In genomic region chr19:49514151-49514550, GRCh38 we compare ENCODE assay signal across 6 cellular contexts. TPM values are rescaled to one million over a fixed set of nuclear protein-coding genes. Genes with fewer than 3 reads are reported as not detected.
DNase-seq lines count a peak whose midpoint lies in the region; ATAC-seq, FAIRE-seq and TF ChIP-seq lines count a peak whose summit lies in the region.

No MANE protein-coding gene starts in this region.

- H3K36me3 ChIP-seq in SK-N-SH (replicated peaks in 1 of 2; ENCODE audit: control insufficient read depth in 1 of 2, insufficient read depth in 2 of 2, low read length in 1 of 2) (no peaks in the 10 kb centered on the region), H1 (ENCODE audit: control insufficient read depth in 2 of 4, insufficient read depth in 4 of 4, low read length in 3 of 4) (peaks cover 0 to 4% (median 0%) of the 10 kb centered on the region in 4 experiments; a peak in 3 of 8 replicates)

- H3K27me3 ChIP-seq in SK-N-SH (ENCODE audit: insufficient read depth) = no peaks in the 10 kb centered on the region
- no peaks in the 10 kb centered on the region; a peak in 1 of 7 replicates for H3K27me3 ChIP-seq in H1 (replicated peaks in 1 of 4; ENCODE audit: control insufficient read depth in 3 of 4, extremely low read depth in 1 of 4, insufficient read depth in 3 of 4, low read length in 3 of 4)

- H3K4me2 ChIP-seq in SK-N-SH = peak overlapping the region; percentile 99
- H3K4me2 ChIP-seq in H1 (ENCODE audit: insufficient read depth in 1 of 2, low read depth in 2 of 2, low read length in 2 of 2) = peak overlapping the region; percentile 67 to 88

- H4K91ac ChIP-seq in H1 (replicated peaks; ENCODE audit: insufficient read length, low read length) = no peak overlapping the region

- H3F3A ChIP-seq in SK-N-SH (replicated peaks; ENCODE audit: insufficient read depth) = no peaks in the 10 kb centered on the region

- TF ChIP-seq POLR2A in H1 (IDR thresholded peaks at IDR 0.05; ENCODE audit: control extremely low read depth in 1 of 2, low read depth in 2 of 2, low read length in 2 of 2) = no peak

- H3K4ac ChIP-seq in H1 (replicated peaks; ENCODE audit: insufficient read length, low read depth, low read length) = no peak overlapping the region

- peaks cover 7% of the 10 kb centered on the region; the same call in 1 of the 2 replicates for H3K23me2 ChIP-seq in H1 (ENCODE audit: low read depth, low read length)

- no peak overlapping the region for H4K5ac ChIP-seq in H1 (ENCODE audit: insufficient read length, low read depth, low read length)

- H3K14ac ChIP-seq in H1 (ENCODE audit: insufficient read length) = no peak overlapping the region

- H2BK120ac ChIP-seq in H1 (replicated peaks; ENCODE audit: low read depth, low read length) = no peak overlapping the region

- POLR2A ChIA-PET in SK-N-SH (lab: Yijun Ruan, JAX) (interaction anchor here (1.5 kb wide), 1 partner anchor 18 kb away, joined by 6 read pairs; the partner anchor contains the start of gene RPS11), H1 (lab: Charles Lee; ENCODE audit: partially characterized antibody) (interaction anchor here (0.6 to 3.5 kb wide), 13 partner anchors 10 to 121 kb away, joined by 3 to 20 read pairs (median 5); partner anchors contain the start of genes RCN3 and RPL13A)

- no peak for ATAC-seq in SK-N-SH treated with all-trans-retinoic acid at 6 μM for 48 hours
- no peak for ATAC-seq in stimulated activated effector memory CD8-positive, alpha-beta T cell treated with anti-CD3 and anti-CD28 coated beads, Interleukin-12 subunit alpha, Interleukin-12 subunit beta, amount 100 ng/mL, for 72 hours
- no peak for ATAC-seq in GM18907 (IDR thresholded peaks at IDR 0.05; ENCODE audit: unreplicated experiment)

- no peak overlapping the region for H2AFZ ChIP-seq in SK-N-SH (ENCODE audit: low read depth)
- no peak overlapping the region for H2AFZ ChIP-seq in H1 (ENCODE audit: low read length)

- no peak overlapping the region for H2BK12ac ChIP-seq in H1 (ENCODE audit: low read depth, low read length)

- no peaks in the 10 kb centered on the region for H3K9me2 ChIP-seq in SK-N-SH

- H3K9ac ChIP-seq in SK-N-SH (no peak overlapping the region), H1 (replicated peaks in 1 of 4; ENCODE audit: extremely low read depth in 1 of 4, low read depth in 3 of 4, low read length in 3 of 4) (no peak overlapping the region)

- TF ChIP-seq CTCF in SK-N-SH (IDR thresholded peaks at IDR 0.05) = no peak
- TF ChIP-seq CTCF in H1 (IDR thresholded peaks at IDR 0.05; ENCODE audit: control extremely low read depth in 1 of 3, insufficient read depth in 1 of 3, low read depth in 1 of 3, low read length in 3 of 3) = no peak

- no peak overlapping the region for H3K23ac ChIP-seq in H1 (ENCODE audit: insufficient read length)

- DNase-seq in SK-N-SH (no peak), H1 (ENCODE audit: low read depth in 1 of 2, low spot score in 2 of 2) (no peak), NCI-H187 treated with DMSO at 0.1 percent for 48 hours (lab: John Stamatoyannopoulos, UW) (no peak)
- DNase-seq in stimulated activated effector memory CD8-positive, alpha-beta T cell treated with anti-CD3 and anti-CD28 coated beads, Interleukin-12 subunit alpha, Interleukin-12 subunit beta, amount 100 ng/mL, for 72 hours (ENCODE audit: low spot score in 2 of 2) = no peak

- CTCF ChIA-PET in SK-N-SH (lab: Yijun Ruan, JAX) (interaction anchor here (0.6 to 2.2 kb wide), 8 partner anchors 11 to 56 kb away, joined by 3 to 11 read pairs (median 4); partner anchors contain the start of gene RCN3), H1 (lab: Charles Lee; ENCODE audit: partially characterized antibody) (interaction anchor here (0.6 to 2.2 kb wide), 12 partner anchors 9 to 838 kb away, joined by 3 to 17 read pairs (median 4); partner anchors contain the start of gene RCN3)

- H4K20me1 ChIP-seq in SK-N-SH (ENCODE audit: insufficient read depth) = no peaks in the 10 kb centered on the region
- H4K20me1 ChIP-seq in H1 (replicated peaks in 1 of 2; ENCODE audit: control insufficient read depth in 1 of 2, insufficient read depth in 2 of 2, low read length in 2 of 2) = no peaks in the 10 kb centered on the region

- no peak for TF ChIP-seq EP300 in SK-N-SH (IDR thresholded peaks at IDR 0.05; ENCODE audit: borderline replicate concordance in 1 of 2, low read depth in 1 of 2, low read length in 1 of 2)
- TF ChIP-seq EP300 in H1 (IDR thresholded peaks at IDR 0.05; ENCODE audit: borderline replicate concordance in 1 of 2, low read depth in 2 of 2, low read length in 2 of 2) = no peak

- 97% methylated on average over 5 of the region's 21 CpGs for WGBS in SK-N-SH (ENCODE audit: low lambda C conversion rate)
- 84% methylated on average over 17 of the region's 21 CpGs; no CpG with 5 or more reads in 1 of the 2 experiments for WGBS in H1 (ENCODE audit: extremely low coverage in 1 of 2, insufficient coverage in 1 of 2, insufficient read length in 1 of 2, insufficient replicate concordance in 2 of 2, low coverage in 1 of 2, low lambda C conversion rate in 2 of 2, missing lambda C conversion rate in 1 of 2), 2 experiments

- peak overlapping the region; percentile 78 for H3K4me3 Mint-ChIP-seq in stimulated activated effector memory CD8-positive, alpha-beta T cell treated with anti-CD3 and anti-CD28 coated beads, Interleukin-12 subunit alpha, Interleukin-12 subunit beta, amount 100 ng/mL, for 72 hours

- H3K56ac ChIP-seq in H1 (replicated peaks; ENCODE audit: insufficient read length, low read depth, low read length) = no peak overlapping the region

- H3K79me2 ChIP-seq in SK-N-SH (ENCODE audit: insufficient read depth) = no peaks in the 10 kb centered on the region
- peaks cover 0 to 5% of the 10 kb centered on the region in 2 experiments; a peak in 1 of 4 replicates for H3K79me2 ChIP-seq in H1 (ENCODE audit: control insufficient read depth in 1 of 2, insufficient read depth in 2 of 2, low read length in 2 of 2)

- H3K4me3 ChIP-seq in SK-N-SH (ENCODE audit: low read depth in 2 of 2, low read length in 1 of 2) = peak overlapping the region in 1 of 2 experiments; percentile 78; a peak in 1 of 4 replicates
- peak overlapping the region; percentile 66 to 93 (median 75); a peak in 5 of 8 replicates for H3K4me3 ChIP-seq in H1 (ENCODE audit: extremely low read depth in 1 of 4, insufficient read depth in 2 of 4, low read depth in 3 of 4, low read length in 4 of 4)

- peaks cover 3% of the 10 kb centered on the region; the same call in 1 of the 2 replicates for H3K79me1 ChIP-seq in H1 (ENCODE audit: low read depth, low read length)

- H3K27ac ChIP-seq in SK-N-SH (ENCODE audit: low read depth in 2 of 2, low read length in 1 of 2) = no peak overlapping the region
- H3K27ac ChIP-seq in H1 (ENCODE audit: low read depth, low read length) = no peak overlapping the region

- no peak overlapping the region for H2AK5ac ChIP-seq in H1 (ENCODE audit: low read depth, low read length)

- H2BK20ac ChIP-seq in H1 (ENCODE audit: low read length) = no peak overlapping the region

- H2BK15ac ChIP-seq in H1 (ENCODE audit: low read length) = no peak overlapping the region

- H3K4me1 ChIP-seq in SK-N-SH (ENCODE audit: control insufficient read depth in 1 of 2, insufficient read depth in 2 of 2, low read depth in 1 of 2, low read length in 1 of 2) = peaks cover 0 to 9% of the 10 kb centered on the region in 2 experiments; a peak in 1 of 4 replicates
- H3K4me1 ChIP-seq in H1 (replicated peaks in 1 of 4; ENCODE audit: control insufficient read depth in 3 of 4, insufficient read depth in 4 of 4, low read length in 3 of 4) = peaks cover 0 to 9% (median 8%) of the 10 kb centered on the region in 4 experiments; a peak in 5 of 7 replicates

- peaks cover 10% of the 10 kb centered on the region for H3K36me3 Mint-ChIP-seq in stimulated activated effector memory CD8-positive, alpha-beta T cell treated with anti-CD3 and anti-CD28 coated beads, Interleukin-12 subunit alpha, Interleukin-12 subunit beta, amount 100 ng/mL, for 72 hours

- H3K4me1 Mint-ChIP-seq in stimulated activated effector memory CD8-positive, alpha-beta T cell treated with anti-CD3 and anti-CD28 coated beads, Interleukin-12 subunit alpha, Interleukin-12 subunit beta, amount 100 ng/mL, for 72 hours = peaks cover 36% of the 10 kb centered on the region

- no peak overlapping the region for H2BK5ac ChIP-seq in H1 (ENCODE audit: low read depth, low read length)

- no peak for FAIRE-seq in H1 (lab: Jason Lieb, UNC)

- no peak for TF ChIP-seq RAD21 in SK-N-SH (IDR thresholded peaks at IDR 0.05; ENCODE audit: low read length)
- no peak for TF ChIP-seq RAD21 in H1 (IDR thresholded peaks at IDR 0.05 in 1 of 2, conservative IDR thresholded peaks at IDR 0.05 in 1 of 2; ENCODE audit: low read depth in 2 of 2, low read length in 2 of 2)

- no peak overlapping the region for H3K18ac ChIP-seq in H1 (ENCODE audit: extremely low read depth, low read length)

- H3K9me3 ChIP-seq in SK-N-SH = no peaks in the 10 kb centered on the region
- H3K9me3 ChIP-seq in H1 (ENCODE audit: insufficient read depth in 2 of 2, low read depth in 1 of 2, low read length in 1 of 2) = no peaks in the 10 kb centered on the region

- peak overlapping the region; percentile 66; the same call in 1 of the 2 replicates for H4K8ac ChIP-seq in H1 (ENCODE audit: extremely low read depth, insufficient read depth, low read length)

- H3K27ac Mint-ChIP-seq in stimulated activated effector memory CD8-positive, alpha-beta T cell treated with anti-CD3 and anti-CD28 coated beads, Interleukin-12 subunit alpha, Interleukin-12 subunit beta, amount 100 ng/mL, for 72 hours = peak overlapping the region; percentile 89

- no peaks in the 10 kb centered on the region for H3K9me3 Mint-ChIP-seq in stimulated activated effector memory CD8-positive, alpha-beta T cell treated with anti-CD3 and anti-CD28 coated beads, Interleukin-12 subunit alpha, Interleukin-12 subunit beta, amount 100 ng/mL, for 72 hours

RNA-seq across cellular contexts. Expression of gene FCGRT, which starts 1.7 kb away (rescaled TPM):
- 75.3 and 91.4 TPM in 2 replicates for polyA plus RNA-seq in SK-N-SH (2012; rRNA removed)
- 41.3 and 62.1 TPM in 2 replicates for polyA plus RNA-seq in SK-N-SH (2012; cell fraction: cytosol; rRNA removed)
- 108 and 132 TPM in 2 replicates for polyA plus RNA-seq in SK-N-SH (2012; cell fraction: nucleus; rRNA removed)
- total RNA-seq in H1 (2021; fragmentation: NEBNext Ultra II Directional; extraction: Animal tissue kit (Norgen Biotek cat#: 25700)) = 43.4 and 46.5 TPM in 2 replicates
- 41.2 and 66.7 TPM in 2 replicates for polyA plus RNA-seq in H1 (2011; rRNA removed)
- 29.0 TPM for polyA plus RNA-seq in H1 (2011; cell fraction: cytosol; rRNA removed)
- polyA plus RNA-seq in H1 (2011; cell fraction: nucleus; rRNA removed) = 104 TPM
- polyA plus RNA-seq in H1 (2012, experiment 1 of 2) = 31.3 to 51.7 TPM (median 47.2 TPM) in 4 replicates
- 38.5 TPM for polyA plus RNA-seq in H1 (2012, experiment 2 of 2)
- 52.8 TPM for polyA plus RNA-seq in H1 (2013, experiment 1 of 2)
- polyA plus RNA-seq in H1 (2013, experiment 2 of 2) = 53.7 TPM
- polyA minus RNA-seq in H1 (2011; rRNA and poly(A)+ RNA removed) = 12.9 and 13.9 TPM in 2 replicates
- 15.7 TPM for polyA minus RNA-seq in H1 (2011; cell fraction: cytosol; rRNA and poly(A)+ RNA removed)
- 12.3 TPM for polyA minus RNA-seq in H1 (2011; cell fraction: nucleus; rRNA and poly(A)+ RNA removed)

RNA-seq across cellular contexts. Expression of gene RCN3, which starts 13.7 kb away (rescaled TPM):
- polyA plus RNA-seq in SK-N-SH (2012; rRNA removed) (1.4 and 1.8 TPM in 2 replicates), H1 (2011; rRNA removed) (5.8 and 9.4 TPM in 2 replicates)
- polyA plus RNA-seq in SK-N-SH (2012; cell fraction: cytosol; rRNA removed) = 0.48 and 0.67 TPM in 2 replicates
- 11.6 and 13.9 TPM in 2 replicates for polyA plus RNA-seq in SK-N-SH (2012; cell fraction: nucleus; rRNA removed)
- 18.9 and 19.5 TPM in 2 replicates for total RNA-seq in H1 (2021; fragmentation: NEBNext Ultra II Directional; extraction: Animal tissue kit (Norgen Biotek cat#: 25700))
- polyA plus RNA-seq in H1 (2011; cell fraction: cytosol; rRNA removed) = 4.5 TPM
- 12.0 TPM for polyA plus RNA-seq in H1 (2011; cell fraction: nucleus; rRNA removed)
- 7.5 to 13.8 TPM (median 11.7 TPM) in 4 replicates for polyA plus RNA-seq in H1 (2012, experiment 1 of 2)
- 13.0 TPM for polyA plus RNA-seq in H1 (2012, experiment 2 of 2)
- polyA plus RNA-seq in H1 (2013, experiment 1 of 2) = 24.8 TPM
- polyA plus RNA-seq in H1 (2013, experiment 2 of 2) = 27.4 TPM
- 0.69 and 0.83 TPM in 2 replicates for polyA minus RNA-seq in H1 (2011; rRNA and poly(A)+ RNA removed)
- polyA minus RNA-seq in H1 (2011; cell fraction: cytosol; rRNA and poly(A)+ RNA removed) = 1.9 TPM
- 3.3 TPM for polyA minus RNA-seq in H1 (2011; cell fraction: nucleus; rRNA and poly(A)+ RNA removed)

RNA-seq across cellular contexts. Expression of gene RPS11, which starts 17.9 kb away (rescaled TPM):
- polyA plus RNA-seq in SK-N-SH (2012; rRNA removed) (6,915 and 7,579 TPM in 2 replicates), H1 (2011; rRNA removed) (4,988 and 6,072 TPM in 2 replicates)
- polyA plus RNA-seq in SK-N-SH (2012; cell fraction: cytosol; rRNA removed) = 7,077 and 7,731 TPM in 2 replicates
- 2,096 and 3,427 TPM in 2 replicates for polyA plus RNA-seq in SK-N-SH (2012; cell fraction: nucleus; rRNA removed)
- total RNA-seq in H1 (2021; fragmentation: NEBNext Ultra II Directional; extraction: Animal tissue kit (Norgen Biotek cat#: 25700)) = 2,240 and 2,296 TPM in 2 replicates
- 7,346 TPM for polyA plus RNA-seq in H1 (2011; cell fraction: cytosol; rRNA removed)
- polyA plus RNA-seq in H1 (2011; cell fraction: nucleus; rRNA removed) = 2,598 TPM
- polyA plus RNA-seq in H1 (2012, experiment 1 of 2) = 4,049 to 4,786 TPM (median 4,319 TPM) in 4 replicates
- polyA plus RNA-seq in H1 (2012, experiment 2 of 2) = 6,913 TPM
- polyA plus RNA-seq in H1 (2013, experiment 1 of 2) = 3,607 TPM
- 3,607 TPM for polyA plus RNA-seq in H1 (2013, experiment 2 of 2)
- polyA minus RNA-seq in H1 (2011; rRNA and poly(A)+ RNA removed) = 1,118 and 1,125 TPM in 2 replicates
- 628 TPM for polyA minus RNA-seq in H1 (2011; cell fraction: cytosol; rRNA and poly(A)+ RNA removed)
- polyA minus RNA-seq in H1 (2011; cell fraction: nucleus; rRNA and poly(A)+ RNA removed) = 876 TPM

RNA-seq across cellular contexts. Expression of gene RPL13A, which starts 26.7 kb away (rescaled TPM):
- polyA plus RNA-seq in SK-N-SH (2012; rRNA removed) (2,604 and 2,748 TPM in 2 replicates), H1 (2011; rRNA removed) (8,501 and 8,868 TPM in 2 replicates)
- polyA plus RNA-seq in SK-N-SH (2012; cell fraction: cytosol; rRNA removed) = 2,326 and 2,436 TPM in 2 replicates
- 1,109 and 1,392 TPM in 2 replicates for polyA plus RNA-seq in SK-N-SH (2012; cell fraction: nucleus; rRNA removed)
- 3,305 and 3,520 TPM in 2 replicates for total RNA-seq in H1 (2021; fragmentation: NEBNext Ultra II Directional; extraction: Animal tissue kit (Norgen Biotek cat#: 25700))
- polyA plus RNA-seq in H1 (2011; cell fraction: cytosol; rRNA removed) = 6,473 TPM
- polyA plus RNA-seq in H1 (2011; cell fraction: nucleus; rRNA removed) = 8,490 TPM
- polyA plus RNA-seq in H1 (2012, experiment 1 of 2) = 3,636 to 6,700 TPM (median 4,913 TPM) in 4 replicates
- polyA plus RNA-seq in H1 (2012, experiment 2 of 2) = 4,417 TPM
- polyA plus RNA-seq in H1 (2013, experiment 1 of 2) = 5,169 TPM
- 4,987 TPM for polyA plus RNA-seq in H1 (2013, experiment 2 of 2)
- polyA minus RNA-seq in H1 (2011; rRNA and poly(A)+ RNA removed) = 1,061 and 1,192 TPM in 2 replicates
- 1,493 TPM for polyA minus RNA-seq in H1 (2011; cell fraction: cytosol; rRNA and poly(A)+ RNA removed)
- 3,411 TPM for polyA minus RNA-seq in H1 (2011; cell fraction: nucleus; rRNA and poly(A)+ RNA removed)

RNA-seq across cellular contexts. Expression of gene FLT3LG, which starts 40.1 kb away (rescaled TPM):
- polyA plus RNA-seq in SK-N-SH (2012; rRNA removed) = 4.0 and 6.4 TPM in 2 replicates
- polyA plus RNA-seq in SK-N-SH (2012; cell fraction: cytosol; rRNA removed) = 2.0 and 3.1 TPM in 2 replicates
- polyA plus RNA-seq in SK-N-SH (2012; cell fraction: nucleus; rRNA removed) = 6.6 and 7.5 TPM in 2 replicates
- total RNA-seq in H1 (2021; fragmentation: NEBNext Ultra II Directional; extraction: Animal tissue kit (Norgen Biotek cat#: 25700)) = 1.6 and 2.6 TPM in 2 replicates
- polyA plus RNA-seq in H1 (2011; rRNA removed) = 3.2 and 3.9 TPM in 2 replicates
- polyA plus RNA-seq in H1 (2011; cell fraction: cytosol; rRNA removed) = 2.1 TPM
- polyA plus RNA-seq in H1 (2011; cell fraction: nucleus; rRNA removed) = 2.8 TPM
- polyA plus RNA-seq in H1 (2012, experiment 1 of 2) = 1.8 to 3.5 TPM (median 2.2 TPM) in 4 replicates
- 2.4 TPM for polyA plus RNA-seq in H1 (2012, experiment 2 of 2)
- polyA plus RNA-seq in H1 (2013, experiment 1 of 2) = 2.3 TPM
- 2.1 TPM for polyA plus RNA-seq in H1 (2013, experiment 2 of 2)
- 0.39 TPM in 1 of 2 replicates, not detected in the other for polyA minus RNA-seq in H1 (2011; rRNA and poly(A)+ RNA removed)
- polyA minus RNA-seq in H1 (2011; cell fraction: cytosol; rRNA and poly(A)+ RNA removed) = not detected
- polyA minus RNA-seq in H1 (2011; cell fraction: nucleus; rRNA and poly(A)+ RNA removed) = not detected
